In genomic region chr15:46452297-46452820, GRCh38 we compare ENCODE assay signal across 31 cellular contexts.
A peak's percentile ranks its signal among the peaks of the same experiment; 100 is the strongest.
DNase-seq lines count a peak whose midpoint lies in the region; ATAC-seq, FAIRE-seq and TF ChIP-seq lines count a peak whose summit lies in the region.
"Had no signal": no experiment of that assay in that cellular context is flagged by ENCODE, and none has a peak within 500 bp of the region (broad histone marks: within the 10 kb centered on the region; RNA-seq: fewer than 3 reads in every experiment).

No MANE protein-coding gene starts in this region.

- H3K9ac ChIP-seq in HepG2 (ENCODE audit: insufficient read depth, low read depth, low read length) (no peak overlapping the region), neural cell (ENCODE audit: low read length) (peak overlapping the region; percentile 27)
- H3K9ac ChIP-seq: BLaER1; BLaER1 treated with 17β-estradiol and CSF1 and Interleukin-3, amounts not matched to agents 10 nM and 100 nM had no signal

- H3K27me3 ChIP-seq in HepG2 (ENCODE audit: control insufficient read depth in 1 of 2, insufficient read depth in 2 of 2, low read length in 2 of 2) (no peaks in the 10 kb centered on the region), right lobe of liver (no peaks in the 10 kb centered on the region), neural cell (ENCODE audit: insufficient read depth, low read depth, low read length) (no peaks in the 10 kb centered on the region), heart right ventricle (no peaks in the 10 kb centered on the region)
- H3K27me3 ChIP-seq: BE2C; BLaER1; BLaER1 treated with 17β-estradiol and CSF1 and Interleukin-3, amounts not matched to agents 10 nM and 100 nM had no signal

- no peak for TF ChIP-seq RAD21 in HepG2 (CRISPR knock-in tag; IDR thresholded peaks at IDR 0.05)
- TF ChIP-seq RAD21 in neural cell (conservative IDR thresholded peaks at IDR 0.05) = peak; percentile 35

- no peak for TF ChIP-seq POLR2A in HepG2 (IDR thresholded peaks at IDR 0.05; ENCODE audit: insufficient read depth in 1 of 2, low read depth in 2 of 2, low read length in 2 of 2)
- no peak for TF ChIP-seq POLR2A in right lobe of liver (IDR thresholded peaks at IDR 0.05)

- BruUV-seq in HepG2 (replicated peaks; lab: Mats Ljungman, UMichigan) = no TSS peak

- CTCF ChIA-PET in HepG2 (lab: Yijun Ruan, JAX; ENCODE audit: low intra/inter-chr PET ratio, low total read pairs) = no interaction called here

- H3K4me3 ChIP-seq in HepG2 (replicated peaks in 1 of 3; ENCODE audit: insufficient read depth in 1 of 3, low read depth in 2 of 3, low read length in 3 of 3) = no peak overlapping the region
- H3K4me3 ChIP-seq in right lobe of liver = no peak overlapping the region
- H3K4me3 ChIP-seq in neural cell (ENCODE audit: low read length) = no peak overlapping the region
- no peak overlapping the region for H3K4me3 ChIP-seq in heart right ventricle
- H3K4me3 ChIP-seq: A549; BLaER1; BLaER1 treated with 17β-estradiol and CSF1 and Interleukin-3, amounts not matched to agents 10 nM and 100 nM had no signal

- in situ Hi-C loops in HepG2 (cut with HindIII; ENCODE audit: extremely low pct_ligation_motif_present, low pct_unique_long_range_greater_than_20kb) = no loop called here

- no peaks in the 10 kb centered on the region for H3K9me2 ChIP-seq in neural cell (ENCODE audit: insufficient read depth, low read length)

- H3K36me3 ChIP-seq in HepG2 (replicated peaks in 1 of 2; ENCODE audit: control insufficient read depth in 1 of 2, insufficient read depth in 2 of 2, low read length in 2 of 2) (no peaks in the 10 kb centered on the region), right lobe of liver (no peaks in the 10 kb centered on the region), neural cell (ENCODE audit: insufficient read depth, low read length) (no peaks in the 10 kb centered on the region), heart right ventricle (no peaks in the 10 kb centered on the region)
- H3K36me3 ChIP-seq: BE2C; BLaER1; BLaER1 treated with 17β-estradiol and CSF1 and Interleukin-3, amounts not matched to agents 10 nM and 100 nM had no signal

- H3K79me2 ChIP-seq in HepG2 (ENCODE audit: insufficient read depth, low read length) = no peaks in the 10 kb centered on the region
- no peaks in the 10 kb centered on the region for H3K79me2 ChIP-seq in neural cell (replicated peaks; ENCODE audit: insufficient read depth, low read length)

- H3K27ac ChIP-seq in HepG2 (ENCODE audit: extremely low read length, insufficient read depth, low read length) (no peak overlapping the region), right lobe of liver (no peak overlapping the region), neural cell (ENCODE audit: low read length) (peak overlapping the region; percentile 63), heart right ventricle (no peak overlapping the region)
- H3K27ac ChIP-seq: 22Rv1; A549; BLaER1; BLaER1 treated with 17β-estradiol and CSF1 and Interleukin-3, amounts not matched to agents 10 nM and 100 nM; C4-2B had no signal

- TF ChIP-seq EP300 in HepG2 (IDR thresholded peaks at IDR 0.05; ENCODE audit: low read depth in 2 of 2, low read length in 2 of 2) = no peak
- TF ChIP-seq EP300 in HepG2 (CRISPR knock-in tag; IDR thresholded peaks at IDR 0.05; ENCODE audit: borderline replicate concordance) = no peak
- TF ChIP-seq EP300 in neural cell (conservative IDR thresholded peaks at IDR 0.05; ENCODE audit: poor library complexity, severe bottlenecking) = peak; percentile 99

- H2AFZ ChIP-seq in HepG2 (ENCODE audit: low read length) = no peak overlapping the region
- H2AFZ ChIP-seq in neural cell (ENCODE audit: low read depth, low read length) = no peak overlapping the region

- H3K9me3 ChIP-seq in HepG2 (ENCODE audit: low read length) = peaks cover 54% of the 10 kb centered on the region
- H3K9me3 ChIP-seq in right lobe of liver = no peaks in the 10 kb centered on the region
- H3K9me3 ChIP-seq in neural cell (ENCODE audit: low read length) = no peaks in the 10 kb centered on the region
- peaks cover 0 to 5% (median 0%) of the 10 kb centered on the region in 11 donors for H3K9me3 ChIP-seq in heart right ventricle
- H3K9me3 ChIP-seq: A549; BE2C; BLaER1; BLaER1 treated with 17β-estradiol and CSF1 and Interleukin-3, amounts not matched to agents 10 nM and 100 nM; Caco-2 had no signal

- WGBS in HepG2 (ENCODE audit: low lambda C conversion rate) = 40% methylated on average over 1 of the region's 1 CpG
- WGBS in right lobe of liver (ENCODE audit: insufficient coverage, low coverage, low lambda C conversion rate, missing lambda C conversion rate) = 33% methylated on average over 1 of the region's 1 CpG
- 2 to 66% methylated on average over 1 of the region's 1 CpG for WGBS in heart right ventricle, 2 donors

- no peak overlapping the region for H3K4me2 ChIP-seq in HepG2 (ENCODE audit: low read depth, low read length)
- H3K4me2 ChIP-seq in neural cell (ENCODE audit: low read length) = peak overlapping the region; percentile 41
- H3K4me2 ChIP-seq: A549; BLaER1; BLaER1 treated with 17β-estradiol and CSF1 and Interleukin-3, amounts not matched to agents 10 nM and 100 nM had no signal

- FAIRE-seq in HepG2 (lab: Jason Lieb, UNC) = no peak
- FAIRE-seq: A204.1, A549, D721Med had no signal

- H3F3A ChIP-seq in neural cell (ENCODE audit: insufficient read depth, low read length, poor library complexity, severe bottlenecking) = peaks cover 7% of the 10 kb centered on the region

- DNase-seq in HepG2 (ENCODE audit: low spot score) = no peak
- no peak for DNase-seq in right lobe of liver
- DNase-seq in heart right ventricle = no peak
- DNase-seq: 8988T; ACHN; AML-193; BE2C; C1 segment of cervical spinal cord; Caco-2; Calu3; CD4-positive, alpha-beta memory T cell; CD4-positive, alpha-beta T cell; CD4-positive, CD25-positive, alpha-beta regulatory T cell; CD8-positive, alpha-beta memory T cell; CD8-positive, alpha-beta T cell; COR-L47; DMS 273 treated with DMSO at 0.1 percent for 48 hours; DMS153; DMS53; DMS79; DMS79 treated with DMSO at 0.1 percent for 48 hours; DND-41; EL had no signal

- ATAC-seq in HepG2 (no peak), right lobe of liver (no peak), heart right ventricle (no peak)
- ATAC-seq: A549; CD8-positive, alpha-beta T cell had no signal

- intact Hi-C loops in HepG2 (cut with micrococcal nuclease; ENCODE audit: unreplicated experiment) = no loop called here
- intact Hi-C loops in right lobe of liver (cut with DNase I) = no loop called here
- intact Hi-C loops in heart right ventricle (cut with DNase I) = no loop called here

- peaks cover 39% of the 10 kb centered on the region for H3K4me1 ChIP-seq in HepG2 (ENCODE audit: insufficient read depth, low read length)
- H3K4me1 ChIP-seq in right lobe of liver = no peaks in the 10 kb centered on the region
- H3K4me1 ChIP-seq in heart right ventricle = no peaks in the 10 kb centered on the region
- H3K4me1 ChIP-seq: A549; BE2C; BLaER1; BLaER1 treated with 17β-estradiol and CSF1 and Interleukin-3, amounts not matched to agents 10 nM and 100 nM; Caco-2 had no signal

- POLR2A ChIA-PET in HepG2 (lab: Yijun Ruan, JAX) = no interaction called here

- TF ChIP-seq CTCF in HepG2 (CRISPR knock-in tag; IDR thresholded peaks at IDR 0.05) (no peak), right lobe of liver (IDR thresholded peaks at IDR 0.05) (no peak), neural cell (IDR thresholded peaks at IDR 0.05; ENCODE audit: poor library complexity, severe bottlenecking) (no peak), heart right ventricle (IDR thresholded peaks at IDR 0.05) (no peak)

- H4K20me1 ChIP-seq in HepG2 (ENCODE audit: insufficient read depth, low read length) (no peaks in the 10 kb centered on the region), neural cell (ENCODE audit: insufficient read depth) (no peaks in the 10 kb centered on the region)
- H4K20me1 ChIP-seq: BLaER1; BLaER1 treated with 17β-estradiol and CSF1 and Interleukin-3, amounts not matched to agents 10 nM and 100 nM had no signal

TF ChIP-seq in HepG2, 621 proteins besides CTCF, POLR2A, EP300 and RAD21 (continues in another document):
- TF ChIP-seq MAFK (conservative IDR thresholded peaks at IDR 0.05 in 1 of 2, IDR thresholded peaks at IDR 0.05 in 1 of 2; ENCODE audit: low read length in 2 of 2) (peak; percentile 63 to 72), KLF11 (CRISPR knock-in tag; IDR thresholded peaks at IDR 0.05) (no peak), IRF2 (CRISPR knock-in tag; IDR thresholded peaks at IDR 0.05) (no peak), PLSCR1 (CRISPR knock-in tag; IDR thresholded peaks at IDR 0.05; ENCODE audit: borderline replicate concordance) (no peak)

TF ChIP-seq in neural cell, 6 proteins besides CTCF, POLR2A, EP300 and RAD21:
- TF ChIP-seq TAF1 (IDR thresholded peaks at IDR 0.05; ENCODE audit: low read depth) (no peak), MXI1 (conservative IDR thresholded peaks at IDR 0.05; ENCODE audit: poor library complexity, severe bottlenecking) (no peak), REST (IDR thresholded peaks at IDR 0.05; ENCODE audit: borderline replicate concordance) (peak; percentile 94), SMC3 (conservative IDR thresholded peaks at IDR 0.05; ENCODE audit: poor library complexity) (no peak), POLR2AphosphoS5 (IDR thresholded peaks at IDR 0.05) (peak; percentile 99), EZH2 (IDR thresholded peaks at IDR 0.05; ENCODE audit: borderline replicate concordance, insufficient read depth, low read length, poor library complexity, severe bottlenecking) (no peak)
